ENCODE assay signal across 11 cellular contexts in the genomic region with DNA sequence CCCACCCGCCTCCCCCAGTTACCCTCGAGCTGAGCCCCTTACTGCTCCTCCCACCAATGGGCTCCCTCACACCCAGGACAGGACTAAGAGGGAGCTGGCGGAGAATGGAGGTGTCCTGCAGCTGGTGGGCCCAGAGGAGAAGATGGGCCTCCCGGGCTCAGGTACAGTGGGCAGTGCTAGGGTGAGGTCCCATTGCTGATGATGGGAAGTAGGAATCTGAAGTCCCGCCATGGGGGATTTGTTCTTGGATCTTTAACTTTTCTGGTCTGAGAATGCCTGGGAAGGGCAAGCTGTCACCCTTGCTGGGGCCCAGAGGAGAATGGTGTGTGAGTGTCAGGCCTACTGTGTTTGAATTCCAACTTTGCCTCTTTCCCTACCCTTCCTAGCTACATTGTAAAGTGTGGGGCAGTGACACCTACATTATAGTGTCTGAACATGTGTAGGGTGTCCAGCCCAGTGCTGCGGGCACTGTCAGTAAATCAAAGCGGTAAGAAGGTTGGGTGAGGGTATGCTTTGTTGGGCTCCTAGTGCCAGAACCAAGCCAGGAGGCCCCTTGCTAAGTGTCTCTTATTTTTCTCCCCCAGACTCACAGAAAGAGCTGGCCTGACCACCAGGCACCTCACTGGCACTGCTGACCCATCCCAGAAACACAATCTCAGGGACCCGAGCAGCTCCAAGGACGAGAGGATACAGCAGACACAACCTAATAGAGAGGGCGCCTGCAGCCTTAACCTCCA. TPM values are rescaled to one million over a fixed set of nuclear protein-coding genes. Genes with fewer than 3 reads are reported as not detected.
DNase-seq lines count a peak whose midpoint lies in the region; ATAC-seq, FAIRE-seq and TF ChIP-seq lines count a peak whose summit lies in the region.
"Had no signal": no experiment of that assay in that cellular context is flagged by ENCODE, and none has a peak within 500 bp of the region (broad histone marks: within the 10 kb centered on the region; RNA-seq: fewer than 3 reads in every experiment).

No MANE protein-coding gene starts in this region.

- H3K9me3 ChIP-seq in BLaER1: no peaks in the 10 kb centered on the region
- no peaks in the 10 kb centered on the region for H3K9me3 ChIP-seq in GM12878 (replicated peaks; ENCODE audit: control insufficient read depth, insufficient read depth, low read length)
- H3K9me3 ChIP-seq in mesenchymal stem cell (ENCODE audit: control insufficient read depth, low read length): no peaks in the 10 kb centered on the region
- H3K9me3 ChIP-seq: Peyer's patch had no signal

- no TSS peak for BruUV-seq in GM12878 (replicated peaks; lab: Mats Ljungman, UMichigan)

- RAD21 ChIA-PET in GM12878 (lab: Charles Lee; ENCODE audit: unreplicated experiment): interaction anchor here (0.6 to 6.0 kb wide), 11 partner anchors 23 to 271 kb away, joined by 3 to 65 read pairs (median 5); no protein-coding TSS in a partner anchor

- TF ChIP-seq EP300 in GM12878 (IDR thresholded peaks at IDR 0.05; ENCODE audit: borderline replicate concordance in 1 of 2, control insufficient read depth in 1 of 2, low read depth in 2 of 2, low read length in 2 of 2): no peak

- H3K23ac ChIP-seq in mesenchymal stem cell (ENCODE audit: low read length in 2 of 2): no peak overlapping the region

- H3K27ac ChIP-seq in BLaER1 (peak overlapping the region; percentile 71; the same call in 1 of the 2 replicates), GM12878 (ENCODE audit: control insufficient read depth, insufficient read depth) (no peak overlapping the region), mesenchymal stem cell (ENCODE audit: low read length, poor library complexity, severe bottlenecking) (no peak overlapping the region)
- H3K27ac ChIP-seq: GM23248 had no signal

- intact Hi-C loops in GM12878 (cut with micrococcal nuclease; ENCODE audit: unreplicated experiment): loop anchor here (1.0 to 5.0 kb wide), 4 partner anchors 60 to 370 kb away; no protein-coding TSS in a partner anchor

- POLR2A ChIA-PET in GM12878 (lab: Charles Lee): interaction anchor here (0.6 to 1.1 kb wide), 3 partner anchors 93 to 699 kb away, joined by 3 to 4 read pairs (median 4); a partner anchor contains a TSS

- no peak overlapping the region for H2BK15ac ChIP-seq in mesenchymal stem cell (ENCODE audit: low read depth, poor library complexity, severe bottlenecking)

- TF ChIP-seq CTCF in GM20000 (IDR thresholded peaks at IDR 0.05; ENCODE audit: extremely low read depth, missing control alignments) (no peak), GM12878 (IDR thresholded peaks at IDR 0.05 in 2 of 3, conservative IDR thresholded peaks at IDR 0.05 in 1 of 3; ENCODE audit: control insufficient read depth in 2 of 3, extremely low read depth in 1 of 3, insufficient read depth in 1 of 3, low read depth in 3 of 3, low read length in 3 of 3) (no peak), GM13976 (IDR thresholded peaks at IDR 0.05; ENCODE audit: borderline replicate concordance, control extremely low read depth, extremely low read depth, insufficient read depth, missing control alignments) (no peak)

- H2AFZ ChIP-seq in GM12878 (ENCODE audit: control insufficient read depth, low read depth, low read length) (no peak overlapping the region), mesenchymal stem cell (ENCODE audit: low read depth, low read length) (no peak overlapping the region)
- H2AFZ ChIP-seq: GM23248 had no signal

- peak overlapping the region; percentile 7; the same call in 1 of the 2 replicates for H3K4me3 ChIP-seq in BLaER1
- no peak overlapping the region for H3K4me3 ChIP-seq in GM12878
- no peak overlapping the region for H3K4me3 ChIP-seq in mesenchymal stem cell (ENCODE audit: insufficient read depth in 1 of 2, low read depth in 1 of 2, low read length in 2 of 2)
- H3K4me3 ChIP-seq: GM23248, Peyer's patch had no signal

- H2BK5ac ChIP-seq in mesenchymal stem cell (ENCODE audit: low read depth, low read length, poor library complexity, severe bottlenecking): no peak overlapping the region

- SMC1A ChIA-PET in GM12878 (lab: Charles Lee; ENCODE audit: uncharacterized antibody, unreplicated experiment): interaction anchor here (0.6 to 5.1 kb wide), 15 partner anchors 11 to 324 kb away, joined by 3 to 37 read pairs (median 4); no protein-coding TSS in a partner anchor

- no peak overlapping the region for H2BK120ac ChIP-seq in mesenchymal stem cell (ENCODE audit: low read depth, low read length)

- no peak for ATAC-seq in GM12878
- no peak for ATAC-seq in HG03469 (IDR thresholded peaks at IDR 0.05; ENCODE audit: unreplicated experiment)
- no peak for ATAC-seq in HG02884 (IDR thresholded peaks at IDR 0.05; ENCODE audit: unreplicated experiment)

- H3K36me3 ChIP-seq in BLaER1: peaks cover 44% of the 10 kb centered on the region
- peaks cover 14 to 17% of the 10 kb centered on the region in 2 experiments for H3K36me3 ChIP-seq in GM12878 (ENCODE audit: control insufficient read depth in 2 of 2, insufficient read depth in 2 of 2, low read length in 1 of 2)
- peaks cover 50 to 73% of the 10 kb centered on the region in 2 experiments for H3K36me3 ChIP-seq in mesenchymal stem cell (ENCODE audit: control insufficient read depth in 1 of 2, insufficient read depth in 2 of 2, low read depth in 1 of 2, low read length in 2 of 2)

- no peaks in the 10 kb centered on the region for H3K27me3 ChIP-seq in BLaER1
- no peaks in the 10 kb centered on the region for H3K27me3 ChIP-seq in GM12878 (replicated peaks in 1 of 2; ENCODE audit: control insufficient read depth in 2 of 2, insufficient read depth in 2 of 2, low read length in 1 of 2)
- no peaks in the 10 kb centered on the region for H3K27me3 ChIP-seq in mesenchymal stem cell (ENCODE audit: control insufficient read depth in 1 of 2, insufficient read depth in 1 of 2, low read length in 2 of 2)
- H3K27me3 ChIP-seq: Peyer's patch had no signal

- H3K4me1 ChIP-seq in BLaER1 (peaks cover 64% of the 10 kb centered on the region), GM12878 (ENCODE audit: control insufficient read depth, insufficient read depth, low read length) (no peaks in the 10 kb centered on the region), mesenchymal stem cell (ENCODE audit: control insufficient read depth, insufficient read depth, low read depth, low read length) (peaks cover 33% of the 10 kb centered on the region)

- no peak; the same call in 1 of the 2 replicates for TF ChIP-seq POLR2A in GM12878 (IDR thresholded peaks at IDR 0.05; ENCODE audit: low read depth, low read length)

- H4K91ac ChIP-seq in mesenchymal stem cell (ENCODE audit: low read length): no peak overlapping the region

- H4K20me1 ChIP-seq in BLaER1 (peaks cover 45% of the 10 kb centered on the region), GM12878 (ENCODE audit: control insufficient read depth, insufficient read depth) (no peaks in the 10 kb centered on the region)

- peak overlapping the region; percentile 89 for H3K4me2 ChIP-seq in BLaER1
- no peak overlapping the region for H3K4me2 ChIP-seq in GM12878 (ENCODE audit: control insufficient read depth, insufficient read depth)
- H3K4me2 ChIP-seq in mesenchymal stem cell (ENCODE audit: low read length, poor library complexity, severe bottlenecking): no peak overlapping the region

- WGBS in GM12878 (ENCODE audit: insufficient coverage, insufficient replicate concordance, low lambda C conversion rate, missing lambda C conversion rate): 80% methylated on average over 10 of the region's 10 CpGs
- WGBS in mesenchymal stem cell: 92% methylated on average over 8 of the region's 10 CpGs

- no peaks in the 10 kb centered on the region for H3K79me2 ChIP-seq in GM12878 (ENCODE audit: control insufficient read depth, insufficient read depth, low read length)

- CTCF ChIA-PET in GM12878 (lab: Yijun Ruan, JAX): interaction anchor here (0.7 to 7.2 kb wide), 31 partner anchors 10 to 409 kb away, joined by 3 to 163 read pairs (median 4); no protein-coding TSS in a partner anchor

- TF ChIP-seq RAD21 in GM12878 (IDR thresholded peaks at IDR 0.05; ENCODE audit: insufficient read depth, low read depth, low read length): no peak

- no peak overlapping the region for H3K18ac ChIP-seq in mesenchymal stem cell (ENCODE audit: low read depth in 1 of 2, low read length in 2 of 2)

- H4K8ac ChIP-seq in mesenchymal stem cell (ENCODE audit: low read length): no peak overlapping the region

- no peak overlapping the region for H3K14ac ChIP-seq in mesenchymal stem cell (ENCODE audit: low read length in 2 of 2)

- no peak overlapping the region for H2AK5ac ChIP-seq in mesenchymal stem cell (ENCODE audit: low read length, severe bottlenecking)

- in situ Hi-C loops in GM12878 (cut with MboI): no loop called here
- in situ Hi-C loops in GM13976 (cut with MboI; ENCODE audit: low sequenced_read_pairs, unreplicated experiment): no loop called here

- peaks cover 16% of the 10 kb centered on the region for H3K79me1 ChIP-seq in mesenchymal stem cell (replicated peaks; ENCODE audit: low read length, poor library complexity, severe bottlenecking)

- no peak for FAIRE-seq in GM12878 (lab: Jason Lieb, UNC)

- no peak overlapping the region for H3K4ac ChIP-seq in mesenchymal stem cell (ENCODE audit: low read depth in 1 of 2, low read length in 2 of 2)

- H2BK12ac ChIP-seq in mesenchymal stem cell (ENCODE audit: low read length in 2 of 2): no peak overlapping the region

- H3K9ac ChIP-seq in BLaER1 (no peak overlapping the region; the same call in 1 of the 2 replicates), GM12878 (ENCODE audit: control insufficient read depth, insufficient read depth, low read length) (no peak overlapping the region), mesenchymal stem cell (ENCODE audit: low read length) (peak overlapping the region; percentile 19)
- H3K9ac ChIP-seq: GM23248 had no signal

- DNase-seq in GM20000 (ENCODE audit: low spot score) (peak; percentile 27), GM12878 (ENCODE audit: low read depth, low spot score) (no peak), mesenchymal stem cell (no peak), GM13976 (ENCODE audit: low spot score) (no peak)
- DNase-seq in activated effector memory CD4-positive, alpha-beta T cell treated with anti-CD3 and anti-CD28 coated beads, Interleukin-2, amount 50 U/mL, for 16 hours: no peak
- DNase-seq: NCI-H1048 had no signal

RNA-seq across cellular contexts. Expression of a gene that starts 44.7 kb away (rescaled TPM):
- 140 and 147 TPM in 2 replicates for total RNA-seq in GM12878 (2013; cell fraction: nucleolus; rRNA removed)
- total RNA-seq in GM12878 (2014; rRNA removed) (169 and 170 TPM in 2 replicates), GM12878 (2014; rRNA removed; fragmentation: Illumina TruSeq; extraction: Trizol) (113 TPM in 2 replicates), GM12878 (2021) (158 and 159 TPM in 2 replicates)
- 150 TPM for polyA plus RNA-seq in GM12878 (2011; ENCODE audit: low read depth)
- polyA plus RNA-seq in GM12878 (2011; rRNA removed) (82.0 and 85.6 TPM in 2 replicates), GM12878 (2014; fragmentation: Illumina TruSeq; extraction: Trizol) (179 and 220 TPM in 2 replicates), GM12878 (2014; fragmentation: Nextera tagmentation; extraction: Ambion mirVana) (10 to 100 TPM; 39.9 to 66.4 TPM), GM12878 (2014; rRNA removed) (112 and 129 TPM in 2 replicates), GM12878 (2016; fragmentation: Nextera tagmentation; extraction: Ambion mirVana) (100 to 1,000 TPM; 193 to 202 TPM)
- 64.5 and 86.8 TPM in 2 replicates for polyA plus RNA-seq in GM12878 (2011; cell fraction: cytosol; rRNA removed)
- 113 and 117 TPM in 2 replicates for polyA plus RNA-seq in GM12878 (2011; cell fraction: nucleus; rRNA removed)
- 119 and 138 TPM in 2 replicates for polyA plus RNA-seq in GM12878 (2012)
- polyA minus RNA-seq in GM12878 (2011; rRNA and poly(A)+ RNA removed): 92.7 and 110 TPM in 2 replicates
- polyA minus RNA-seq in GM12878 (2011; cell fraction: cytosol; rRNA and poly(A)+ RNA removed): 45.7 and 53.5 TPM in 2 replicates
- 34.2 and 41.5 TPM in 2 replicates for polyA minus RNA-seq in GM12878 (2011; cell fraction: nucleus; rRNA and poly(A)+ RNA removed)
- polyA plus RNA-seq in mesenchymal stem cell (2013, experiment 1 of 2): 121 TPM
- 121 TPM for polyA plus RNA-seq in mesenchymal stem cell (2013, experiment 2 of 2)

RNA-seq across cellular contexts. Expression of a gene that starts 45.0 kb away (rescaled TPM):
- 576 and 594 TPM in 2 replicates for total RNA-seq in GM12878 (2013; cell fraction: nucleolus; rRNA removed)
- total RNA-seq in GM12878 (2014; rRNA removed) (40.7 and 49.1 TPM in 2 replicates), GM12878 (2014; rRNA removed; fragmentation: Illumina TruSeq; extraction: Trizol) (50.5 and 59.0 TPM in 2 replicates), GM12878 (2021) (55.7 and 56.5 TPM in 2 replicates)
- polyA plus RNA-seq in GM12878 (2011; ENCODE audit: low read depth): 19.4 TPM
- polyA plus RNA-seq in GM12878 (2011; rRNA removed) (98.3 and 138 TPM in 2 replicates), GM12878 (2014; fragmentation: Illumina TruSeq; extraction: Trizol) (40.4 and 51.5 TPM in 2 replicates), GM12878 (2014; fragmentation: Nextera tagmentation; extraction: Ambion mirVana) (10 to 100 TPM; 17.0 to 19.1 TPM), GM12878 (2014; rRNA removed) (38.3 and 45.2 TPM in 2 replicates), GM12878 (2016; fragmentation: Nextera tagmentation; extraction: Ambion mirVana) (10 to 100 TPM; 34.6 to 38.8 TPM)
- polyA plus RNA-seq in GM12878 (2011; cell fraction: cytosol; rRNA removed): 38.8 and 40.0 TPM in 2 replicates
- 99.7 and 103 TPM in 2 replicates for polyA plus RNA-seq in GM12878 (2011; cell fraction: nucleus; rRNA removed)
- polyA plus RNA-seq in GM12878 (2012): 25.9 and 33.0 TPM in 2 replicates
- polyA minus RNA-seq in GM12878 (2011; rRNA and poly(A)+ RNA removed): 70.4 and 80.5 TPM in 2 replicates
- polyA minus RNA-seq in GM12878 (2011; cell fraction: cytosol; rRNA and poly(A)+ RNA removed): 21.6 and 38.6 TPM in 2 replicates
- 43.3 and 65.3 TPM in 2 replicates for polyA minus RNA-seq in GM12878 (2011; cell fraction: nucleus; rRNA and poly(A)+ RNA removed)
- 11.4 TPM for polyA plus RNA-seq in mesenchymal stem cell (2013, experiment 1 of 2)
- 11.2 TPM for polyA plus RNA-seq in mesenchymal stem cell (2013, experiment 2 of 2)
